1 cellular context compared by ENCODE assay signal in genomic region chr18:50982802-50983179, GRCh38.
TF ChIP-seq lines count a peak whose summit lies in the region.

No MANE protein-coding gene starts in this region.

TF ChIP-seq in HCT116, 20 proteins besides CTCF, POLR2A, EP300 and RAD21 (continued from another document):
- TF ChIP-seq REST (IDR thresholded peaks at IDR 0.05; ENCODE audit: low read depth) (no peak), MAX (IDR thresholded peaks at IDR 0.05) (no peak), ZNF274 (IDR thresholded peaks at IDR 0.05; ENCODE audit: low read depth, low read length) (no peak), EZH2phosphoT487 (IDR thresholded peaks at IDR 0.05; ENCODE audit: borderline replicate concordance) (no peak)
TF ChIP-seq in HCT116: peak in this region for 0.
